ENCODE assay signal across 8 cellular contexts in the genomic region with DNA sequence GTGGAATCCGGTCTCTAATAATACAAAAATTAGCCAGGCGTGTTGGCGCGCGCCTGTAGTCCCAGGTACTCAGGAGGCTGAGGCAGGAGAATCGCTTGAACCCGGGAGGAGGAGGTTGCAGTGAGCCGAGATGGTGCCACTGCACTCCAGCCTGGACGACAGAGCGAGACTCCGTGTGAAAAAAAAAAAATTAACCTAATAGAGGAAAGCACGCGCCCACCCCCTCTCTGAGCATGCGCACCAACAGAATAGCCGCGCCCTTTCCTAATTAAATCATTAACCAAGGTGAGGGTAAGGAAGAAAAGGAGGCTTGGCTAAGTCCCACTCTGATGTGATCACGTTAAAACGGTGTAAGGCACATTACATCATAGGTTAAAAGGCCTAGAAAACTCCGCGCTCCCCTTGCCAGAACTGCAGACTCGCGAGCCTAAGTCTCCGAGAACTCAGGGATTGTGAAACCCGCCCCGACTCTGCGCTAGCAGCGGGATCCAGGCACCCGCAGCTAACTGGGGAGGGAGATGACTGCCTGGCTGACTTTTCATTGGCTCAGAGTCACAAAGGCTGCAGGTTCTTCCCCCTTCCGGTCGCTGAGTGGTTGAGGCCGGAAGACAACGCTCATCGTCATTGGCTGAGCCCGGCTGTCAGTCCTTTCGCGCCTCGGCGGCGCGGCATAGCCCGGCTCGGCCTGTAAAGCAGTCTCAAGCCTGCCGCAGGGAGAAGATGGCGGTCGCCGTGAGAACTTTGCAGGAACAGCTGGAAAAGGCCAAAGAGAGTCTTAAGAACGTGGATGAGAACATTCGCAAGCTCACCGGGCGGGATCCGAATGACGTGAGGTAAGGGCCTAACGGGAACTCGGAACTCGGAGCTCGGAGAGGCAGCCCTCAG. TPM values are rescaled to one million over a fixed set of nuclear protein-coding genes. Genes with fewer than 3 reads are reported as not detected.
DNase-seq lines count a peak whose midpoint lies in the region; ATAC-seq, FAIRE-seq and TF ChIP-seq lines count a peak whose summit lies in the region.

A gene (plus strand): TSS at position 695 of the 885 bp plus-strand sequence. CDS start 26 bp downstream, at position 721.

- peak within 1 kb of the TSS; percentile 85; the same call in 1 of the 2 replicates for H2BK12ac ChIP-seq in H1 (ENCODE audit: low read depth, low read length)

- peak within 1 kb of the TSS; percentile 95 for H3K27ac ChIP-seq in H1 (ENCODE audit: low read depth, low read length)

- peak; percentile 96 to 99 for TF ChIP-seq POLR2A in H1 (IDR thresholded peaks at IDR 0.05; ENCODE audit: control extremely low read depth in 1 of 2, low read depth in 2 of 2, low read length in 2 of 2)

- peak within 1 kb of the TSS; percentile 95 to 99 (median 99) for H3K9ac ChIP-seq in H1 (replicated peaks in 1 of 4; ENCODE audit: extremely low read depth in 1 of 4, low read depth in 3 of 4, low read length in 3 of 4)

- H2BK120ac ChIP-seq in H1 (replicated peaks; ENCODE audit: low read depth, low read length), result no peak within 1 kb of the TSS

- H4K91ac ChIP-seq in H1 (replicated peaks; ENCODE audit: insufficient read length, low read length), result peak within 1 kb of the TSS; percentile 78

- CTCF ChIA-PET in H1 (lab: Charles Lee; ENCODE audit: partially characterized antibody), result interaction anchor here (0.6 kb wide), 1 partner anchor 70 kb away, joined by 4 read pairs; no protein-coding TSS in a partner anchor

- no peaks in the 10 kb centered on the region; the same call in 1 of the 2 replicates for H3K79me1 ChIP-seq in H1 (ENCODE audit: low read depth, low read length)

- H3K79me2 ChIP-seq in H1 (ENCODE audit: control insufficient read depth in 1 of 2, insufficient read depth in 2 of 2, low read length in 2 of 2), result peaks cover 8 to 37% of the 10 kb centered on the region in 2 experiments

- H2BK20ac ChIP-seq in H1 (ENCODE audit: low read length), result no peak within 1 kb of the TSS

- H3K4ac ChIP-seq in H1 (replicated peaks; ENCODE audit: insufficient read length, low read depth, low read length), result peak within 1 kb of the TSS; percentile 82

- H3K4me2 ChIP-seq in H1 (ENCODE audit: insufficient read depth in 1 of 2, low read depth in 2 of 2, low read length in 2 of 2), result peak within 1 kb of the TSS; percentile 69 to 79

- peak within 1 kb of the TSS; percentile 97 for H4K5ac ChIP-seq in H1 (ENCODE audit: insufficient read length, low read depth, low read length)

- peak within 1 kb of the TSS; percentile 87; the same call in 1 of the 2 replicates for H2AK5ac ChIP-seq in H1 (ENCODE audit: low read depth, low read length)

- no peaks in the 10 kb centered on the region for H3K27me3 ChIP-seq in H1 (replicated peaks in 1 of 4; ENCODE audit: control insufficient read depth in 3 of 4, extremely low read depth in 1 of 4, insufficient read depth in 3 of 4, low read length in 3 of 4)

- DNase-seq in COLO829 (ENCODE audit: low spot score) (peak; percentile 96), HTR-8/SVneo (ENCODE audit: insufficient read length, low spot score) (peak; percentile 95), NOMO-1 treated with dmso at 0.1 percent for 144 hours (lab: John Stamatoyannopoulos, UW; ENCODE audit: unreplicated experiment) (peak; percentile 99), H1 (ENCODE audit: low read depth in 1 of 2, low spot score in 2 of 2) (peak; percentile 91 to 97), memory B cell (ENCODE audit: low spot score in 2 of 2) (peak; percentile 80 to 95)
- peak; percentile 61 to 92 (median 81) for DNase-seq in activated CD8-positive, alpha-beta memory T cell treated with anti-CD3 and anti-CD28 coated beads for 48 hours (ENCODE audit: low read depth in 2 of 3, low spot score in 2 of 3)
- DNase-seq in stimulated activated CD8-positive, alpha-beta memory T cell treated with anti-CD3 and anti-CD28 coated beads, Interleukin-12 subunit alpha, Interleukin-12 subunit beta, amount 100 ng/mL, for 24 hours (ENCODE audit: extremely low read depth), result peak; percentile 91

- no peak for FAIRE-seq in HTR-8/SVneo (lab: Jason Lieb, UNC)
- FAIRE-seq in H1 (lab: Jason Lieb, UNC), result peak; percentile 81

- peaks cover 23 to 41% (median 32%) of the 10 kb centered on the region in 4 experiments for H3K36me3 ChIP-seq in H1 (ENCODE audit: control insufficient read depth in 2 of 4, insufficient read depth in 4 of 4, low read length in 3 of 4)

- peak within 1 kb of the TSS; percentile 95 for H3K4me3 Mint-ChIP-seq in memory B cell

- H3K14ac ChIP-seq in H1 (ENCODE audit: insufficient read length), result no peak within 1 kb of the TSS

- 5% methylated on average over 55 of the region's 56 CpGs; no CpG with 5 or more reads in 1 of the 2 experiments for WGBS in H1 (ENCODE audit: extremely low coverage in 1 of 2, insufficient coverage in 1 of 2, insufficient read length in 1 of 2, insufficient replicate concordance in 2 of 2, low coverage in 1 of 2, low lambda C conversion rate in 2 of 2, missing lambda C conversion rate in 1 of 2), 2 experiments

- no peak within 1 kb of the TSS for H3K23ac ChIP-seq in H1 (ENCODE audit: insufficient read length)

- peak within 1 kb of the TSS; percentile 98 for H3K27ac Mint-ChIP-seq in memory B cell

- no peak for TF ChIP-seq RAD21 in H1 (IDR thresholded peaks at IDR 0.05 in 1 of 2, conservative IDR thresholded peaks at IDR 0.05 in 1 of 2; ENCODE audit: low read depth in 2 of 2, low read length in 2 of 2)

- peaks cover 16% of the 10 kb centered on the region for H3K36me3 Mint-ChIP-seq in memory B cell

- peak; percentile 94 for ATAC-seq in GM21367 (IDR thresholded peaks at IDR 0.05; ENCODE audit: unreplicated experiment)
- ATAC-seq in memory B cell (ENCODE audit: low read depth), result peak; percentile 81

- no peak for TF ChIP-seq CTCF in H1 (IDR thresholded peaks at IDR 0.05; ENCODE audit: control extremely low read depth in 1 of 3, insufficient read depth in 1 of 3, low read depth in 1 of 3, low read length in 3 of 3)

- peaks cover 7% of the 10 kb centered on the region for H3K4me1 Mint-ChIP-seq in memory B cell

- peak within 1 kb of the TSS; percentile 80 for H3K56ac ChIP-seq in H1 (replicated peaks; ENCODE audit: insufficient read length, low read depth, low read length)

- no peaks in the 10 kb centered on the region for H3K9me3 ChIP-seq in H1 (ENCODE audit: insufficient read depth in 2 of 2, low read depth in 1 of 2, low read length in 1 of 2)

- peak in 1 of 2 experiments; percentile 98; a peak in 2 of 3 replicates for TF ChIP-seq EP300 in H1 (IDR thresholded peaks at IDR 0.05; ENCODE audit: borderline replicate concordance in 1 of 2, low read depth in 2 of 2, low read length in 2 of 2)

- H3K9me3 Mint-ChIP-seq in memory B cell, result no peaks in the 10 kb centered on the region

- H3K27me3 Mint-ChIP-seq in memory B cell, result no peaks in the 10 kb centered on the region

- peaks cover 4% of the 10 kb centered on the region; the same call in 1 of the 2 replicates for H3K23me2 ChIP-seq in H1 (ENCODE audit: low read depth, low read length)

- peak within 1 kb of the TSS; percentile 99; the same call in 1 of the 2 replicates for H4K8ac ChIP-seq in H1 (ENCODE audit: extremely low read depth, insufficient read depth, low read length)

- peaks cover 3 to 6% (median 5%) of the 10 kb centered on the region in 4 experiments; a peak in 6 of 7 replicates for H3K4me1 ChIP-seq in H1 (replicated peaks in 1 of 4; ENCODE audit: control insufficient read depth in 3 of 4, insufficient read depth in 4 of 4, low read length in 3 of 4)

- no peak within 1 kb of the TSS for H2AFZ ChIP-seq in H1 (ENCODE audit: low read length)

- peak within 1 kb of the TSS; percentile 88 to 97 (median 94) for H3K4me3 ChIP-seq in H1 (ENCODE audit: extremely low read depth in 1 of 4, insufficient read depth in 2 of 4, low read depth in 3 of 4, low read length in 4 of 4)

- POLR2A ChIA-PET in H1 (lab: Charles Lee; ENCODE audit: partially characterized antibody), result interaction anchor here (0.6 to 6.6 kb wide), 28 partner anchors 10 to 192 kb away, joined by 3 to 219 read pairs (median 4); a partner anchor contains a TSS

- H2BK15ac ChIP-seq in H1 (ENCODE audit: low read length), result 0 out of 2 replicates have a peak within 1 kb of the TSS, but pooled peaks have one; percentile 36

- H4K20me1 ChIP-seq in H1 (replicated peaks in 1 of 2; ENCODE audit: control insufficient read depth in 1 of 2, insufficient read depth in 2 of 2, low read length in 2 of 2), result peaks cover 2% of the 10 kb centered on the region in 2 experiments

- H3K18ac ChIP-seq in H1 (ENCODE audit: extremely low read depth, low read length), result peak within 1 kb of the TSS; percentile 99

- peak within 1 kb of the TSS; percentile 99 for H2BK5ac ChIP-seq in H1 (ENCODE audit: low read depth, low read length)

TF ChIP-seq in H1, 55 proteins besides CTCF, POLR2A, EP300 and RAD21 (continues in another document):
- TF ChIP-seq RFX5 (IDR thresholded peaks at IDR 0.05; ENCODE audit: borderline replicate concordance, low read depth, low read length), result no peak
- peak; percentile 96 for TF ChIP-seq PHF8 (conservative IDR thresholded peaks at IDR 0.05; ENCODE audit: low read depth, low read length)
- TF ChIP-seq GTF2F1 (IDR thresholded peaks at IDR 0.05; ENCODE audit: borderline replicate concordance, low read depth, low read length), result no peak
- peak; percentile 91 for TF ChIP-seq CHD1 (IDR thresholded peaks at IDR 0.05; ENCODE audit: low read depth, low read length)
- no peak for TF ChIP-seq SAP30 (IDR thresholded peaks at IDR 0.05; ENCODE audit: insufficient read depth, insufficient replicate concordance, low read length)
- no peak for TF ChIP-seq RNF2 (IDR thresholded peaks at IDR 0.05; ENCODE audit: borderline replicate concordance, low read depth, low read length, missing control alignments, poor library complexity, severe bottlenecking)
- TF ChIP-seq GABPA (IDR thresholded peaks at IDR 0.05; ENCODE audit: borderline replicate concordance, insufficient read depth, low read length), result peak; percentile 49; the same call in 1 of the 2 replicates
- TF ChIP-seq FOSL1 (IDR thresholded peaks at IDR 0.05; ENCODE audit: insufficient read depth, low read depth, low read length), result no peak
- TF ChIP-seq POLR2AphosphoS5 (IDR thresholded peaks at IDR 0.05; ENCODE audit: low read depth, low read length), result peak; percentile 87
- TF ChIP-seq, protein P1, sequence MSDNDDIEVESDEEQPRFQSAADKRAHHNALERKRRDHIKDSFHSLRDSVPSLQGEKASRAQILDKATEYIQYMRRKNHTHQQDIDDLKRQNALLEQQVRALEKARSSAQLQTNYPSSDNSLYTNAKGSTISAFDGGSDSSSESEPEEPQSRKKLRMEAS (IDR thresholded peaks at IDR 0.05), result peak; percentile 8; the same call in 1 of the 2 replicates

RNA-seq across cellular contexts. Expression of the gene that starts here (rescaled TPM):
- 113 and 121 TPM in 2 replicates for total RNA-seq in H1 (2021; fragmentation: NEBNext Ultra II Directional; extraction: Animal tissue kit (Norgen Biotek cat#: 25700))
- 27.5 and 56.5 TPM in 2 replicates for polyA plus RNA-seq in H1 (2011; rRNA removed)
- polyA plus RNA-seq in H1 (2011; cell fraction: cytosol; rRNA removed), result 76.5 TPM
- polyA plus RNA-seq in H1 (2011; cell fraction: nucleus; rRNA removed), result 78.4 TPM
- polyA plus RNA-seq in H1 (2012, experiment 1 of 2), result 139 to 224 TPM (median 157 TPM) in 4 replicates
- polyA plus RNA-seq in H1 (2012, experiment 2 of 2), result 12.1 TPM
- 196 TPM for polyA plus RNA-seq in H1 (2013, experiment 1 of 2)
- 174 TPM for polyA plus RNA-seq in H1 (2013, experiment 2 of 2)
- polyA minus RNA-seq in H1 (2011; rRNA and poly(A)+ RNA removed), result 21.5 and 24.9 TPM in 2 replicates
- 21.4 TPM for polyA minus RNA-seq in H1 (2011; cell fraction: cytosol; rRNA and poly(A)+ RNA removed)
- 71.4 TPM for polyA minus RNA-seq in H1 (2011; cell fraction: nucleus; rRNA and poly(A)+ RNA removed)

Comparison
In these comparisons a context has a peak if more than half of its experiments do, and no peak if none do; other contexts are left out.
1. Peak in every context shown above with its lines: DNase-seq, ATAC-seq, H3K4me3 ChIP-seq and H3K27ac ChIP-seq.